Comparison of ENCODE assay signal across 8 cellular contexts in the genomic region with DNA sequence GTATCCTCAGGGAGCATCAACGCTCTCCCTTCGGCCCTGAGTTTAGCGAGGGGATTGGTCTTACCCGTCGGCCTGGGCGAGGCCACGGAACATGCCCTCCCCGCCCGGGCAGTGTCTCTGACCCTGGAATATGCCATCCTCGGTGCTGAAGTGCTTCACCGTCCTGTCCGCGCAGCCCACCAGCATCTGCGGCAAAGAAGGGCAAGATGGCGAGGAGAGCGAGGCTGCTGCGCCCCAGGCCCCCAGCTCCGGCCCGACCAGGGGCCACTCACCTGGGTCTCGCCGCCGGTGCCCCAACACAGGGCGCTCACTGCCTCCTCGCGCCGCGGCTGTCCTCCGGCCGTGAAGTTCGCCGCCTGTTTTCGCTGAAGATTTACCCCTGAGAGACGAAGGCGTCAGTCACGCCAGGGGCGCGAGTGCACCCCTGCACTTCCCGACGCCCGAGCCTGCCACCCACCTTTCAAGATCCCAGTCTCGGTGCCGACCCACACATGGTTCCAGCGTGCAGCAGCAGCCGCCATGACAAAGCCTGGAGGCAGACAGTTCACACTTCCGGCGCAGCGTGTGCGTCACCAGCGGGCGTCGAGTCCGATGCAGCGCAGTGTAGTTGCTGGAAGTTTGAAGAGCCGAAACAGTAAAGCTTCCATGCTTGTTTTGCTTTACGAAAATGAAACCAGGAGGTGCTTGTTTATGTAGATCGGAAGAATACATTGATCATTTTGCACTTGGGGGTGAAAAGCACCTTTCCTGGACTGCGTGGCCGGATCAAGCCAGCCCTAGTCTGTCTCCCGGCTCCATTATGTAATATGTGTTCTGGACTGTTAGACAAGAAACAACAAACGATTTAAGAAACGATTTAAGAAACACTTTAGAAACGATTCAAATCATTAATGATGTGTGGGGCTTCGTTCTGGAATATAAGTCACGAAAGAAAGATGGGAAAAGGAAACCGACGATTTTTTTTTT. TPM values are rescaled to one million over a fixed set of nuclear protein-coding genes. Genes with fewer than 3 reads are reported as not detected.
DNase-seq lines count a peak whose midpoint lies in the region; ATAC-seq and FAIRE-seq lines count a peak whose summit lies in the region.

A gene (minus strand): TSS at position 541 of the 966 bp plus-strand sequence. CDS start 20 bp downstream, at position 521.

- FAIRE-seq in RCC 7860 (lab: Jason Lieb, UNC): no peak

- no peak within 1 kb of the TSS for H3K4me3 Mint-ChIP-seq in activated T-cell treated with anti-CD3 and anti-CD28 coated beads, Interleukin-2, amount 50 U/mL, for 72 hours
- no peak within 1 kb of the TSS for H3K4me3 Mint-ChIP-seq in naive B cell
- H3K4me3 Mint-ChIP-seq in stimulated activated memory B cell treated with anti-CD40 and anti-IgM and Interleukin-4, amounts not matched to agents 10 μg/mL and 1 μg/mL and 100 μg/mL, for 72 hours: no peak within 1 kb of the TSS

- ATAC-seq in GM21737 (IDR thresholded peaks at IDR 0.05; ENCODE audit: unreplicated experiment) (peak; percentile 44), naive B cell (ENCODE audit: low read depth in 2 of 2) (peak; percentile 46 to 50)
- ATAC-seq in activated T-cell treated with anti-CD3 and anti-CD28 coated beads, Interleukin-2, amount 50 U/mL, for 72 hours (replicated peaks in 1 of 2): peak; percentile 28 to 33
- peak; percentile 76 for ATAC-seq in stimulated activated memory B cell treated with anti-CD40 and anti-IgM and Interleukin-4, amounts not matched to agents 10 μg/mL and 1 μg/mL and 100 μg/mL, for 72 hours

- peak; percentile 85 for DNase-seq in DMS79 treated with DMSO at 0.1 percent for 48 hours (lab: John Stamatoyannopoulos, UW)
- peak; percentile 88 to 92 for DNase-seq in Kasumi-1 (lab: John Stamatoyannopoulos, UW)
- peak; percentile 74 for DNase-seq in RCC 7860 (ENCODE audit: low spot score)
- DNase-seq in activated T-cell treated with anti-CD3 and anti-CD28 coated beads, Interleukin-2, amount 50 U/mL, for 72 hours: peak; percentile 89 to 90
- peak; percentile 88 for DNase-seq in fibroblast of gingiva (ENCODE audit: low read depth)
- peak; percentile 90 for DNase-seq in naive B cell

- H3K27ac Mint-ChIP-seq in activated T-cell treated with anti-CD3 and anti-CD28 coated beads, Interleukin-2, amount 50 U/mL, for 72 hours: no peak within 1 kb of the TSS
- H3K27ac Mint-ChIP-seq in naive B cell: peak within 1 kb of the TSS in 2 of 6 donors; percentile 37 to 42
- no peak within 1 kb of the TSS for H3K27ac Mint-ChIP-seq in stimulated activated memory B cell treated with anti-CD40 and anti-IgM and Interleukin-4, amounts not matched to agents 10 μg/mL and 1 μg/mL and 100 μg/mL, for 72 hours

- no peaks in the 10 kb centered on the region for H3K9me3 Mint-ChIP-seq in activated T-cell treated with anti-CD3 and anti-CD28 coated beads, Interleukin-2, amount 50 U/mL, for 72 hours
- peaks cover 0 to 3% (median 0%) of the 10 kb centered on the region in 7 donors for H3K9me3 Mint-ChIP-seq in naive B cell
- H3K9me3 Mint-ChIP-seq in stimulated activated memory B cell treated with anti-CD40 and anti-IgM and Interleukin-4, amounts not matched to agents 10 μg/mL and 1 μg/mL and 100 μg/mL, for 72 hours: no peaks in the 10 kb centered on the region

- H3K4me1 Mint-ChIP-seq in activated T-cell treated with anti-CD3 and anti-CD28 coated beads, Interleukin-2, amount 50 U/mL, for 72 hours (ENCODE audit: low read depth): peaks cover 49% of the 10 kb centered on the region
- H3K4me1 Mint-ChIP-seq in naive B cell: peaks cover 16 to 26% (median 25%) of the 10 kb centered on the region in 3 donors
- H3K4me1 Mint-ChIP-seq in stimulated activated memory B cell treated with anti-CD40 and anti-IgM and Interleukin-4, amounts not matched to agents 10 μg/mL and 1 μg/mL and 100 μg/mL, for 72 hours: peaks cover 20% of the 10 kb centered on the region

- no peaks in the 10 kb centered on the region for H3K27me3 Mint-ChIP-seq in activated T-cell treated with anti-CD3 and anti-CD28 coated beads, Interleukin-2, amount 50 U/mL, for 72 hours (ENCODE audit: low read depth)
- no peaks in the 10 kb centered on the region for H3K27me3 Mint-ChIP-seq in naive B cell
- H3K27me3 Mint-ChIP-seq in stimulated activated memory B cell treated with anti-CD40 and anti-IgM and Interleukin-4, amounts not matched to agents 10 μg/mL and 1 μg/mL and 100 μg/mL, for 72 hours: no peaks in the 10 kb centered on the region

- H3K36me3 Mint-ChIP-seq in activated T-cell treated with anti-CD3 and anti-CD28 coated beads, Interleukin-2, amount 50 U/mL, for 72 hours (ENCODE audit: insufficient read depth in 2 of 2): peaks cover 10 to 15% of the 10 kb centered on the region in 2 donors
- peaks cover 10 to 21% of the 10 kb centered on the region in 2 donors for H3K36me3 Mint-ChIP-seq in naive B cell
- peaks cover 30% of the 10 kb centered on the region for H3K36me3 Mint-ChIP-seq in stimulated activated memory B cell treated with anti-CD40 and anti-IgM and Interleukin-4, amounts not matched to agents 10 μg/mL and 1 μg/mL and 100 μg/mL, for 72 hours

RNA-seq across cellular contexts. Expression of the gene that starts here (rescaled TPM):
- 100 to 1,000 TPM; 101 to 104 TPM for total RNA-seq in activated T-cell treated with anti-CD3 and anti-CD28 coated beads, Interleukin-2, amount 50 U/mL, for 72 hours
- polyA plus RNA-seq in naive B cell (ENCODE audit: low read depth in 6 of 6): 10 to 100 TPM; 42.0 to 77.0 (median 54.6) TPM

Comparison
In these comparisons a context has a peak if more than half of its experiments do, and no peak if none do; other contexts are left out.
1. Peak in every context shown above with its lines: DNase-seq and ATAC-seq.